Comparison of ENCODE assay signal across 8 cellular contexts in the genomic region with DNA sequence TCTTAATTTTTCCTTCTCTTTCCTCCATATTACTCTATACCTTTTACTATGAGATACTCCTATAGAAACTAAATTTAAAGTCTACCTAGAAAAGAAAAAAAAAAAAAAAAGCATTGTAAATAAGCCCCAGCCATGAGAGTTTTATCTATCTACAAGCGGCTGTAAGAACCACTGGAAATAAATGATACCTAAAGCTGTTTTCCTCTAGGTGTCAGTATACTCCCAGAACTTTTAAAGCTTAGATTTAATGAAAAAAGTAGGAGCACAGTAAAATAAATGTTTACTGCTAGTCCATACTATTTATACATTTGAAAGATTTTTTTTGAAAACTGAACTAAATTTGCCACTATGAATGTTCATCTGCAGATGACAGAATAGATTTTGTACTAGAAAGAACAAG.
DNase-seq lines count a peak whose midpoint lies in the region; ATAC-seq and TF ChIP-seq lines count a peak whose summit lies in the region.

No MANE protein-coding gene starts in this region.

- ATAC-seq in HG02884 (IDR thresholded peaks at IDR 0.05; ENCODE audit: unreplicated experiment), result no peak

- H3F3A ChIP-seq in DOHH2 (ENCODE audit: control insufficient read depth, insufficient read depth), result no peaks in the 10 kb centered on the region

- H3K36me3 ChIP-seq in DOHH2 (ENCODE audit: control insufficient read depth, low read length), result no peaks in the 10 kb centered on the region

- no peaks in the 10 kb centered on the region for H3K9me3 ChIP-seq in DOHH2 (ENCODE audit: control insufficient read depth, insufficient read depth, low read length)

- H3K9me2 ChIP-seq in DOHH2 (replicated peaks; ENCODE audit: control insufficient read depth, low read length), result no peaks in the 10 kb centered on the region

- no peaks in the 10 kb centered on the region for H3K79me2 ChIP-seq in DOHH2 (ENCODE audit: control insufficient read depth, low read length)

- no peak overlapping the region for H3K27ac ChIP-seq in DOHH2 (ENCODE audit: low read depth, low read length)

- H3K4me2 ChIP-seq in DOHH2 (ENCODE audit: low read length), result no peak overlapping the region

- TF ChIP-seq CTCF in DOHH2 (IDR thresholded peaks at IDR 0.05; ENCODE audit: low read depth, low read length, poor library complexity, severe bottlenecking) (peak; percentile 39), cardiac fibroblast (IDR thresholded peaks at IDR 0.05; ENCODE audit: low read depth, low read length) (peak; percentile 43)

- no peaks in the 10 kb centered on the region for H3K4me1 ChIP-seq in DOHH2 (ENCODE audit: control insufficient read depth, low read length)

- DNase-seq in NCI-H2107 treated with DMSO at 0.1 percent for 48 hours (lab: John Stamatoyannopoulos, UW; ENCODE audit: unreplicated experiment) (peak; percentile 72), cardiac fibroblast (ENCODE audit: low read depth in 2 of 2) (peak; percentile 67 to 70), midbrain (lab: John Stamatoyannopoulos, UW) (peak; percentile 9), HuH-7.5 (ENCODE audit: low spot score) (no peak), hepatic stellate cell (ENCODE audit: low spot score) (no peak), HPDE6-E6E7 (ENCODE audit: extremely low spot score) (no peak)

- no peaks in the 10 kb centered on the region for H4K20me1 ChIP-seq in DOHH2 (ENCODE audit: control insufficient read depth, insufficient read depth, low read depth, low read length)

- H3K4me3 ChIP-seq in DOHH2 (ENCODE audit: low read length) (no peak overlapping the region), cardiac fibroblast (replicated peaks in 1 of 2; ENCODE audit: low read depth in 2 of 2, low read length in 2 of 2) (no peak overlapping the region)

- H3K27me3 ChIP-seq in DOHH2 (ENCODE audit: control insufficient read depth, low read length), result no peaks in the 10 kb centered on the region

Comparison
In these comparisons a context has a peak if more than half of its experiments do, and no peak if none do; other contexts are left out.
1. DNase-seq: peak in NCI-H2107 treated with DMSO at 0.1 percent for 48 hours (single experiment), cardiac fibroblast (2 of 2) and midbrain (single experiment); none in HuH-7.5 (single experiment), hepatic stellate cell (single experiment) and HPDE6-E6E7 (single experiment).